16 cellular contexts compared by ENCODE assay signal in genomic region chr2:79235135-79235534, GRCh38.
DNase-seq lines count a peak whose midpoint lies in the region; ATAC-seq and TF ChIP-seq lines count a peak whose summit lies in the region.
"Had no signal": no experiment of that assay in that cellular context is flagged by ENCODE, and none has a peak within 500 bp of the region (broad histone marks: within the 10 kb centered on the region; RNA-seq: fewer than 3 reads in every experiment).

No MANE protein-coding gene starts in this region.

- H3K36me3 ChIP-seq in OCI-LY1 (ENCODE audit: insufficient read depth, low read length): no peaks in the 10 kb centered on the region

- H3K4me1 ChIP-seq in OCI-LY1 (ENCODE audit: insufficient read depth, low read length, severe bottlenecking): no peaks in the 10 kb centered on the region

- H3K79me2 ChIP-seq in OCI-LY1 (ENCODE audit: insufficient read depth, low read length): no peaks in the 10 kb centered on the region

- no peak for ATAC-seq in T-cell (replicated peaks in 1 of 4)
- no peak for ATAC-seq in HG03571 (IDR thresholded peaks at IDR 0.05; ENCODE audit: unreplicated experiment)
- ATAC-seq: activated CD8-positive, alpha-beta T cell treated with anti-CD3 and anti-CD28 coated beads, Interleukin-2, amount 10 ng/mL, durations not matched to agents 7 days and 5 days; left ventricle myocardium superior; natural killer cell had no signal

- H4K20me1 ChIP-seq in OCI-LY1 (ENCODE audit: insufficient read depth, low read length): no peaks in the 10 kb centered on the region

- H3K27ac ChIP-seq in OCI-LY1 (ENCODE audit: low read depth, low read length, poor library complexity, severe bottlenecking): no peak overlapping the region
- H3K27ac ChIP-seq: KMS-11 had no signal

- DNase-seq in ACHN (peak; percentile 23), glutamatergic neuron (no peak), T-cell (no peak), SKM-1 treated with dmso at 0.1 percent for 144 hours (lab: John Stamatoyannopoulos, UW; ENCODE audit: unreplicated experiment) (no peak)
- DNase-seq in activated naive CD8-positive, alpha-beta T cell treated with anti-CD3 and anti-CD28 coated beads for 36 hours: no peak
- DNase-seq: activated CD8-positive, alpha-beta T cell treated with anti-CD3 and anti-CD28 coated beads, Interleukin-2, amount 10 ng/mL, durations not matched to agents 7 days and 5 days; activated naive CD4-positive, alpha-beta T cell; GF-D8; left ventricle myocardium superior; natural killer cell; NCI-H2029 treated with DMSO at 0.1 percent for 48 hours had no signal

- H3K4me1 Mint-ChIP-seq in glutamatergic neuron (ENCODE audit: low read depth, unreplicated experiment): no peaks in the 10 kb centered on the region
- H3K4me1 Mint-ChIP-seq in T-cell: no peaks in the 10 kb centered on the region
- H3K4me1 Mint-ChIP-seq in activated naive CD8-positive, alpha-beta T cell treated with anti-CD3 and anti-CD28 coated beads for 36 hours: no peaks in the 10 kb centered on the region
- H3K4me1 Mint-ChIP-seq: natural killer cell had no signal

- H3K4me3 ChIP-seq in GM12875 (ENCODE audit: low read depth, low read length) (no peak overlapping the region), OCI-LY1 (ENCODE audit: low read depth, low read length, poor library complexity, severe bottlenecking) (no peak overlapping the region)

- H3K9me3 Mint-ChIP-seq in glutamatergic neuron (ENCODE audit: unreplicated experiment): peaks cover 2% of the 10 kb centered on the region
- H3K9me3 Mint-ChIP-seq in T-cell: peaks cover 7 to 22% (median 16%) of the 10 kb centered on the region in 3 donors
- peaks cover 8% of the 10 kb centered on the region for H3K9me3 Mint-ChIP-seq in activated naive CD8-positive, alpha-beta T cell treated with anti-CD3 and anti-CD28 coated beads for 36 hours

- H3K9me3 ChIP-seq in OCI-LY1 (ENCODE audit: low read length): no peaks in the 10 kb centered on the region

- H3K9me2 ChIP-seq in OCI-LY1 (ENCODE audit: low read depth, low read length): no peaks in the 10 kb centered on the region

- H3K4me3 Mint-ChIP-seq in glutamatergic neuron (ENCODE audit: unreplicated experiment) (no peak overlapping the region), T-cell (no peak overlapping the region)
- no peak overlapping the region for H3K4me3 Mint-ChIP-seq in activated naive CD8-positive, alpha-beta T cell treated with anti-CD3 and anti-CD28 coated beads for 36 hours
- H3K4me3 Mint-ChIP-seq: activated CD8-positive, alpha-beta T cell treated with anti-CD3 and anti-CD28 coated beads, Interleukin-2, amount 10 ng/mL, durations not matched to agents 7 days and 5 days; natural killer cell; T-helper 2 cell treated with Interferon-gamma antibody and Interleukin-4, amounts not matched to agents 5 μg/mL and 100 μg/mL, for 36 hours had no signal

- H3K27me3 Mint-ChIP-seq in glutamatergic neuron (ENCODE audit: unreplicated experiment): peaks cover 2% of the 10 kb centered on the region
- no peaks in the 10 kb centered on the region for H3K27me3 Mint-ChIP-seq in T-cell
- H3K27me3 Mint-ChIP-seq in activated naive CD8-positive, alpha-beta T cell treated with anti-CD3 and anti-CD28 coated beads for 36 hours: no peaks in the 10 kb centered on the region

- in situ Hi-C loops in ACHN (cut with HindIII; ENCODE audit: low pct_ligation_motif_present, low pct_unique_long_range_greater_than_20kb, low sequenced_read_pairs): no loop called here

- TF ChIP-seq CTCF in GM12875 (IDR thresholded peaks at IDR 0.05; ENCODE audit: borderline replicate concordance, insufficient read depth, low read depth, low read length) (peak; percentile 11; the same call in 1 of the 2 replicates), OCI-LY1 (IDR thresholded peaks at IDR 0.05; ENCODE audit: low read length) (peak; percentile 38), glutamatergic neuron (IDR thresholded peaks at IDR 0.05; ENCODE audit: partially characterized antibody, unreplicated experiment) (peak; percentile 42)

- no peaks in the 10 kb centered on the region for H3K27me3 ChIP-seq in OCI-LY1 (ENCODE audit: insufficient read depth, low read length)

- no peak overlapping the region for H3K27ac Mint-ChIP-seq in glutamatergic neuron (ENCODE audit: unreplicated experiment)
- H3K27ac Mint-ChIP-seq in T-cell: no peak overlapping the region
- no peak overlapping the region for H3K27ac Mint-ChIP-seq in activated naive CD8-positive, alpha-beta T cell treated with anti-CD3 and anti-CD28 coated beads for 36 hours
- H3K27ac Mint-ChIP-seq: activated CD8-positive, alpha-beta T cell treated with anti-CD3 and anti-CD28 coated beads, Interleukin-2, amount 10 ng/mL, durations not matched to agents 7 days and 5 days; natural killer cell; T-helper 2 cell treated with Interferon-gamma antibody and Interleukin-4, amounts not matched to agents 5 μg/mL and 100 μg/mL, for 36 hours had no signal

- no peak overlapping the region for H3K9ac ChIP-seq in OCI-LY1 (ENCODE audit: low read length)
- H3K9ac ChIP-seq: KMS-11 had no signal

- no peaks in the 10 kb centered on the region for H3K36me3 Mint-ChIP-seq in glutamatergic neuron (ENCODE audit: unreplicated experiment)
- no peaks in the 10 kb centered on the region for H3K36me3 Mint-ChIP-seq in T-cell
- no peaks in the 10 kb centered on the region for H3K36me3 Mint-ChIP-seq in activated naive CD8-positive, alpha-beta T cell treated with anti-CD3 and anti-CD28 coated beads for 36 hours
- H3K36me3 Mint-ChIP-seq: natural killer cell had no signal

- POLR2A ChIA-PET in T-cell (lab: Charles Lee): no interaction called here

- CTCF ChIA-PET in T-cell (lab: Charles Lee): no interaction called here

- no peak overlapping the region for H2AFZ ChIP-seq in OCI-LY1 (ENCODE audit: low read length)

- H3F3A ChIP-seq in OCI-LY1 (ENCODE audit: insufficient read depth, low read length): no peaks in the 10 kb centered on the region

- no peak overlapping the region for H3K4me2 ChIP-seq in OCI-LY1 (ENCODE audit: low read length)
- H3K4me2 ChIP-seq: KMS-11 had no signal
